13 cellular contexts compared by ENCODE assay signal in the genomic region with DNA sequence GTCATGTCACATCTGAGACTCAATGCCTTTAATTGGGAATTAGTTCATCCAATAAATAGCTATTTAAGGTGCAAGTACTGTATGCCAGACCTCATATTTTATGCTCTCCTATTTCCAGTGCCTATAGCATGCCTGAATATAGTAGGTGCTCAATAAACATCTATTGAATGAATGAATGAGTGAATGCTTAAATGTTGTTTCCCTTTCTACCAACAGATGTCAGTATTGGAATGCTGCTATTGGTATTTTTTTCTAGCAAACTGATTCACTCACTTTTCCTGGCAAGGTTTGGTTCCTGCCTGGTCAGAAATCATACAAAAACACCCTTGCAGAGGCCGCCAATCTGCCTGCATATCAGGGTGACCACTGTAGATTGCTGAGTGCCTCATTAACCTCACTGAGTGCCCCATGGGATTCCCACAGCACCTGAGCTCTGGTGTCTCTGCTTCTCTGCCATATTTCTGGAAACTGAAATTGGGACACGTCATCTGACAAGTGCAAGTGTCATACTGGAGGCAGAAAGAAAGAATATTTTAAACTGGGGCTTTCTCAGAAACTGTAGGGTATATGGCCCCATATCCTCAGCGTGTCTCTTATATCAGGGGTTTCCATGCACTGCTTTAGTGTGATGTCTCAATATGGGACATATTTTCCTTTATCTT.
A peak's percentile ranks its signal among the peaks of the same experiment; 100 is the strongest.
DNase-seq lines count a peak whose midpoint lies in the region; ATAC-seq, FAIRE-seq and TF ChIP-seq lines count a peak whose summit lies in the region.
"Had no signal": no experiment of that assay in that cellular context is flagged by ENCODE, and none has a peak within 500 bp of the region (broad histone marks: within the 10 kb centered on the region; RNA-seq: fewer than 3 reads in every experiment).

No MANE protein-coding gene starts in this region.

- RAD21 ChIA-PET in HCT116 (lab: Charles Lee; ENCODE audit: low non-redundant PET in 1 of 2, low total read pairs in 2 of 2, uncharacterized antibody in 2 of 2, unreplicated experiment in 2 of 2): no interaction called here

- intact Hi-C loops in HCT116 (cut with micrococcal nuclease): no loop called here
- intact Hi-C loops in heart right ventricle (cut with DNase I): no loop called here

- H4K20me1 ChIP-seq in HCT116 (ENCODE audit: insufficient read depth) (no peaks in the 10 kb centered on the region), OCI-LY1 (ENCODE audit: insufficient read depth, low read length) (no peaks in the 10 kb centered on the region)

- H3F3A ChIP-seq in OCI-LY1 (ENCODE audit: insufficient read depth, low read length): no peaks in the 10 kb centered on the region

- no peaks in the 10 kb centered on the region for H3K36me3 ChIP-seq in HCT116 (ENCODE audit: control insufficient read depth in 1 of 2, insufficient read depth in 2 of 2, low read length in 2 of 2)
- H3K36me3 ChIP-seq in OCI-LY1 (ENCODE audit: insufficient read depth, low read length): no peaks in the 10 kb centered on the region
- no peaks in the 10 kb centered on the region for H3K36me3 ChIP-seq in heart right ventricle
- H3K36me3 ChIP-seq: HAP-1 had no signal

- CTCF ChIA-PET in HCT116 (lab: Charles Lee): no interaction called here

- no peaks in the 10 kb centered on the region for H3K9me2 ChIP-seq in HCT116 (ENCODE audit: insufficient read depth)
- H3K9me2 ChIP-seq in OCI-LY1 (ENCODE audit: low read depth, low read length): no peaks in the 10 kb centered on the region

- POLR2A ChIA-PET in HCT116 (lab: Charles Lee): no interaction called here

- H3K79me2 ChIP-seq in HCT116 (ENCODE audit: insufficient read depth, low read length) (no peaks in the 10 kb centered on the region), OCI-LY1 (ENCODE audit: insufficient read depth, low read length) (no peaks in the 10 kb centered on the region)
- H3K79me2 ChIP-seq: parathyroid adenoma had no signal

- no peak for DNase-seq in HCT116 (ENCODE audit: low read depth, low spot score)
- peak; percentile 17 for DNase-seq in myocyte (ENCODE audit: low read depth)
- DNase-seq in heart right ventricle: no peak
- no peak for DNase-seq in NCI-H510A treated with DMSO at 0.1 percent for 48 hours (lab: John Stamatoyannopoulos, UW)
- DNase-seq in RCC 7860 (ENCODE audit: low spot score): no peak
- DNase-seq in T-helper 9 cell: no peak
- DNase-seq: activated CD4-positive, alpha-beta T cell treated with anti-CD3 and anti-CD28 coated beads, Interleukin-2, amount 10 ng/mL, durations not matched to agents 24 days and 14 days; kidney; MM.1S had no signal

- ATAC-seq in GM18519 (IDR thresholded peaks at IDR 0.05; ENCODE audit: low FRiP score, unreplicated experiment): peak; percentile 88
- ATAC-seq in HCT116: no peak
- ATAC-seq in heart right ventricle: no peak

- H3K9me3 ChIP-seq in HCT116 (ENCODE audit: control insufficient read depth in 1 of 2, insufficient read depth in 1 of 2, low read depth in 1 of 2, low read length in 2 of 2) (no peaks in the 10 kb centered on the region), OCI-LY1 (ENCODE audit: low read length) (no peaks in the 10 kb centered on the region), heart right ventricle (no peaks in the 10 kb centered on the region)
- H3K9me3 ChIP-seq: HAP-1 had no signal

- no TSS peak for BruUV-seq in HCT116 (replicated peaks; lab: Mats Ljungman, UMichigan)

- no peak for FAIRE-seq in RCC 7860 (lab: Jason Lieb, UNC)
- FAIRE-seq: kidney had no signal

- peak in 2 of 3 experiments; percentile 1 to 22; a peak in 1 of 6 replicates for TF ChIP-seq CTCF in HCT116 (IDR thresholded peaks at IDR 0.05 in 2 of 3, conservative IDR thresholded peaks at IDR 0.05 in 1 of 3; ENCODE audit: borderline replicate concordance in 1 of 3, insufficient read depth in 1 of 3, low read depth in 2 of 3, low read length in 2 of 3)
- peak; percentile 31; the same call in 1 of the 2 replicates for TF ChIP-seq CTCF in OCI-LY1 (IDR thresholded peaks at IDR 0.05; ENCODE audit: low read length)
- peak in 1 of 9 donors; percentile 10 for TF ChIP-seq CTCF in heart right ventricle (IDR thresholded peaks at IDR 0.05)

- H2AFZ ChIP-seq in HCT116 (ENCODE audit: low read depth, low read length, poor library complexity, severe bottlenecking) (no peak overlapping the region), OCI-LY1 (ENCODE audit: low read length) (no peak overlapping the region)
- H2AFZ ChIP-seq: parathyroid adenoma had no signal

- H3K27ac ChIP-seq in HCT116 (ENCODE audit: low read depth, low read length): no peak overlapping the region
- no peak overlapping the region for H3K27ac ChIP-seq in OCI-LY1 (ENCODE audit: low read depth, low read length, poor library complexity, severe bottlenecking)
- no peak overlapping the region for H3K27ac ChIP-seq in heart right ventricle
- H3K27ac ChIP-seq: parathyroid adenoma had no signal

- no peaks in the 10 kb centered on the region; the same call in 1 of the 2 replicates for H3K27me3 ChIP-seq in HCT116 (ENCODE audit: insufficient read depth, low read length)
- no peaks in the 10 kb centered on the region for H3K27me3 ChIP-seq in OCI-LY1 (ENCODE audit: insufficient read depth, low read length)
- H3K27me3 ChIP-seq in heart right ventricle: no peaks in the 10 kb centered on the region

- TF ChIP-seq POLR2A in HCT116 (IDR thresholded peaks at IDR 0.05; ENCODE audit: borderline replicate concordance, extremely low read depth, insufficient read depth, insufficient read length): no peak

- no peak overlapping the region for H3K4me2 ChIP-seq in HCT116 (ENCODE audit: low read length)
- no peak overlapping the region for H3K4me2 ChIP-seq in OCI-LY1 (ENCODE audit: low read length)

- no peak overlapping the region for H3K9ac ChIP-seq in HCT116 (ENCODE audit: low read length)
- H3K9ac ChIP-seq in OCI-LY1 (ENCODE audit: low read length): no peak overlapping the region
- H3K9ac ChIP-seq: parathyroid adenoma had no signal

- TF ChIP-seq RAD21 in HCT116 (IDR thresholded peaks at IDR 0.05; ENCODE audit: low read depth): no peak

- H3K4me3 ChIP-seq in HCT116 (replicated peaks in 1 of 2; ENCODE audit: low read depth in 1 of 2, low read length in 2 of 2) (no peak overlapping the region), OCI-LY1 (ENCODE audit: low read depth, low read length, poor library complexity, severe bottlenecking) (no peak overlapping the region), heart right ventricle (no peak overlapping the region)
- H3K4me3 ChIP-seq: HAP-1 had no signal

- WGBS in heart right ventricle, 2 donors: 75 to 78% methylated on average over 3 of the region's 3 CpGs

- no peaks in the 10 kb centered on the region for H3K4me1 ChIP-seq in HCT116 (ENCODE audit: control insufficient read depth in 1 of 2, insufficient read depth in 2 of 2, low read length in 2 of 2)
- no peaks in the 10 kb centered on the region for H3K4me1 ChIP-seq in OCI-LY1 (ENCODE audit: insufficient read depth, low read length, severe bottlenecking)
- no peaks in the 10 kb centered on the region for H3K4me1 ChIP-seq in heart right ventricle
- H3K4me1 ChIP-seq: HAP-1, parathyroid adenoma had no signal

TF ChIP-seq in HCT116, 20 proteins besides CTCF, POLR2A, EP300 and RAD21:
- TF ChIP-seq, protein P1, sequence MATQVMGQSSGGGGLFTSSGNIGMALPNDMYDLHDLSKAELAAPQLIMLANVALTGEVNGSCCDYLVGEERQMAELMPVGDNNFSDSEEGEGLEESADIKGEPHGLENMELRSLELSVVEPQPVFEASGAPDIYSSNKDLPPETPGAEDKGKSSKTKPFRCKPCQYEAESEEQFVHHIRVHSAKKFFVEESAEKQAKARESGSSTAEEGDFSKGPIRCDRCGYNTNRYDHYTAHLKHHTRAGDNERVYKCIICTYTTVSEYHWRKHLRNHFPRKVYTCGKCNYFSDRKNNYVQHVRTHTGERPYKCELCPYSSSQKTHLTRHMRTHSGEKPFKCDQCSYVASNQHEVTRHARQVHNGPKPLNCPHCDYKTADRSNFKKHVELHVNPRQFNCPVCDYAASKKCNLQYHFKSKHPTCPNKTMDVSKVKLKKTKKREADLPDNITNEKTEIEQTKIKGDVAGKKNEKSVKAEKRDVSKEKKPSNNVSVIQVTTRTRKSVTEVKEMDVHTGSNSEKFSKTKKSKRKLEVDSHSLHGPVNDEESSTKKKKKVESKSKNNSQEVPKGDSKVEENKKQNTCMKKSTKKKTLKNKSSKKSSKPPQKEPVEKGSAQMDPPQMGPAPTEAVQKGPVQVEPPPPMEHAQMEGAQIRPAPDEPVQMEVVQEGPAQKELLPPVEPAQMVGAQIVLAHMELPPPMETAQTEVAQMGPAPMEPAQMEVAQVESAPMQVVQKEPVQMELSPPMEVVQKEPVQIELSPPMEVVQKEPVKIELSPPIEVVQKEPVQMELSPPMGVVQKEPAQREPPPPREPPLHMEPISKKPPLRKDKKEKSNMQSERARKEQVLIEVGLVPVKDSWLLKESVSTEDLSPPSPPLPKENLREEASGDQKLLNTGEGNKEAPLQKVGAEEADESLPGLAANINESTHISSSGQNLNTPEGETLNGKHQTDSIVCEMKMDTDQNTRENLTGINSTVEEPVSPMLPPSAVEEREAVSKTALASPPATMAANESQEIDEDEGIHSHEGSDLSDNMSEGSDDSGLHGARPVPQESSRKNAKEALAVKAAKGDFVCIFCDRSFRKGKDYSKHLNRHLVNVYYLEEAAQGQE (IDR thresholded peaks at IDR 0.05; ENCODE audit: low read depth): no peak
- no peak for TF ChIP-seq JUND (IDR thresholded peaks at IDR 0.05)
- TF ChIP-seq SRF (IDR thresholded peaks at IDR 0.05; ENCODE audit: low read depth): no peak
